ENCODE assay signal across 9 cellular contexts in genomic region chr1:18480315-18481189, GRCh38. TPM values are rescaled to one million over a fixed set of nuclear protein-coding genes. Genes with fewer than 3 reads are reported as not detected.
DNase-seq lines count a peak whose midpoint lies in the region; ATAC-seq and TF ChIP-seq lines count a peak whose summit lies in the region.
"Had no signal": no experiment of that assay in that cellular context is flagged by ENCODE, and none has a peak within 500 bp of the region (broad histone marks: within the 10 kb centered on the region; RNA-seq: fewer than 3 reads in every experiment).

TSS of gene KLHDC7A (plus strand) at chr1:18480930. CDS start at chr1:18480982, 52 bp downstream.

- ATAC-seq in esophagus mucosa (peak; percentile 62), HG02840 (IDR thresholded peaks at IDR 0.05; ENCODE audit: low FRiP score, unreplicated experiment) (no peak), HG02981 (IDR thresholded peaks at IDR 0.05; ENCODE audit: unreplicated experiment) (no peak), HG03175 (IDR thresholded peaks at IDR 0.05; ENCODE audit: unreplicated experiment) (no peak)

- H3K27me3 ChIP-seq in neural progenitor cell, result no peaks in the 10 kb centered on the region

- H3K36me3 ChIP-seq in neural progenitor cell, result no peaks in the 10 kb centered on the region

- DNase-seq in DMS53 (lab: John Stamatoyannopoulos, UW) (peak; percentile 70), NCI-H526 (lab: John Stamatoyannopoulos, UW) (peak; percentile 71 to 81), neural progenitor cell (ENCODE audit: low spot score) (peak; percentile 75), SK-N-DZ (ENCODE audit: low spot score) (no peak)

- H3K27ac ChIP-seq in neural progenitor cell, result no peak within 1 kb of the TSS

- H3K4me3 ChIP-seq in neural progenitor cell, result no peak within 1 kb of the TSS

- peak within 1 kb of the TSS; percentile 12 for H3K4me3 Mint-ChIP-seq in neural progenitor cell
- H3K4me3 Mint-ChIP-seq: central memory CD8-positive, alpha-beta T cell had no signal

- H3K9me3 Mint-ChIP-seq in neural progenitor cell, result no peaks in the 10 kb centered on the region
- H3K9me3 Mint-ChIP-seq: central memory CD8-positive, alpha-beta T cell had no signal

- no peaks in the 10 kb centered on the region for H3K9me3 ChIP-seq in neural progenitor cell (ENCODE audit: low read depth)

- H3F3A ChIP-seq in neural progenitor cell (ENCODE audit: low read depth), result no peaks in the 10 kb centered on the region

- peaks cover 39% of the 10 kb centered on the region for H3K4me1 Mint-ChIP-seq in neural progenitor cell

- peak within 1 kb of the TSS; percentile 31 for H3K4me2 ChIP-seq in neural progenitor cell

- H3K4me1 ChIP-seq in neural progenitor cell, result peaks cover 29% of the 10 kb centered on the region

- H3K27ac Mint-ChIP-seq in neural progenitor cell, result peak within 1 kb of the TSS; percentile 46

- no peak for TF ChIP-seq CTCF in neural progenitor cell (IDR thresholded peaks at IDR 0.05)

- no peak within 1 kb of the TSS for H3K9ac ChIP-seq in neural progenitor cell

- H3K36me3 Mint-ChIP-seq in neural progenitor cell, result no peaks in the 10 kb centered on the region

- no peaks in the 10 kb centered on the region for H3K79me2 ChIP-seq in neural progenitor cell (ENCODE audit: low read depth)

- H2AFZ ChIP-seq in neural progenitor cell (replicated peaks), result peak within 1 kb of the TSS; percentile 58

- H4K20me1 ChIP-seq in neural progenitor cell (ENCODE audit: low read depth), result no peaks in the 10 kb centered on the region

- peaks cover 11% of the 10 kb centered on the region for H3K27me3 Mint-ChIP-seq in neural progenitor cell (ENCODE audit: insufficient read depth, low read depth)

RNA-seq across cellular contexts. Expression of gene KLHDC7A, which starts in this region (rescaled TPM):
- total RNA-seq in esophagus mucosa (0.28 TPM), neural progenitor cell (ENCODE audit: low replicate concordance) (0.53 TPM in 1 of 2 replicates, not detected in the other)
- polyA plus RNA-seq in SK-N-DZ (2014; cell fraction: cytosol; rRNA removed), result not detected in 2 replicates
- polyA plus RNA-seq in SK-N-DZ (2014; cell fraction: nucleus; rRNA removed), result not detected in 2 replicates

Comparison
In these comparisons a context has a peak if more than half of its experiments do, and no peak if none do; other contexts are left out.
1. Peak in ATAC-seq in esophagus mucosa; RNA of the gene not detected or under 1 TPM.
2. Peak in DNase-seq and H3K4me2 ChIP-seq in neural progenitor cell; RNA of the gene not detected or under 1 TPM.